Comparison of ENCODE assay signal across 1 cellular context in the genomic region with DNA sequence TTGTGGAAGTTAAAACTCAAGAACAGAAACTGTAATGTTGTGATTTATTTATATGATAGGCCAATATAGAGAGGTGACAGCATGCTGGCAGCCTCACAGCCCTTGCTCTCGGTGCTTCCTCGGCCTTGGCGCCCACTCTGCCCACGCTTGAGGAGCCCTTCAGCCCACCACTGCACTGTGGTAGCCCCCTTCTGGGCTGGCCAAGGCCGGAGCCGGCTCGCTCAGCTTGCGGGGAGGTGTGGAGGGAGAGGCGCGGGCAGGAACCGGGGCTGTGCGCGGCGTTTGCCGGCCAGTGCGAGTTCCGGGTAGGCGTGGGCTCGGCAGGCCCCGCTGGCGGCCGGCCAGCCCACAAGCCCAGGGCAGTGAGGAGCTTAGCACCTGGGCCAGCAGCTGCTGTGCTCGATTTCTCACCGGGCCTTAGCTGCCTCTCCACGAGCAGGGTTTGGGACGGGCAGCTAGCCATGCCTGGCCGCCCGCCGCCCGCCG.
TF ChIP-seq lines count a peak whose summit lies in the region.

No MANE protein-coding gene starts in this region.

TF ChIP-seq in H1, 55 proteins besides CTCF, POLR2A, EP300 and RAD21 (continued from another document):
- TF ChIP-seq CHD7 (IDR thresholded peaks at IDR 0.05; ENCODE audit: insufficient replicate concordance, low read length) (no peak), RFX5 (IDR thresholded peaks at IDR 0.05; ENCODE audit: borderline replicate concordance, low read depth, low read length) (no peak), TAF7 (optimal IDR thresholded peaks at IDR 0.05; ENCODE audit: borderline replicate concordance, low read depth, low read length) (no peak), CBX5 (IDR thresholded peaks at IDR 0.05; ENCODE audit: low read depth, low read length) (no peak), MAX (IDR thresholded peaks at IDR 0.05) (0 out of 2 replicates have a peak, but pooled peaks have one; percentile 7), SAP30 (IDR thresholded peaks at IDR 0.05; ENCODE audit: insufficient read depth, insufficient replicate concordance, low read length) (no peak), PHF8 (conservative IDR thresholded peaks at IDR 0.05; ENCODE audit: low read depth, low read length) (peak; percentile 47; the same call in 1 of the 2 replicates), BRCA1 (IDR thresholded peaks at IDR 0.05; ENCODE audit: low read depth, low read length) (no peak), RNF2 (IDR thresholded peaks at IDR 0.05; ENCODE audit: borderline replicate concordance, low read depth, low read length, missing control alignments, poor library complexity, severe bottlenecking) (no peak), KDM1A (IDR thresholded peaks at IDR 0.05; ENCODE audit: borderline replicate concordance, low read length) (no peak), ASH2L (IDR thresholded peaks at IDR 0.05; ENCODE audit: low read length) (no peak), SRF (IDR thresholded peaks at IDR 0.05; ENCODE audit: low read depth, low read length) (no peak), FOSL1 (IDR thresholded peaks at IDR 0.05; ENCODE audit: insufficient read depth, low read depth, low read length) (no peak), KDM4A (IDR thresholded peaks at IDR 0.05; ENCODE audit: low read depth, low read length, severe bottlenecking) (peak; percentile 9), SP1 (IDR thresholded peaks at IDR 0.05; ENCODE audit: low read depth, low read length) (no peak), JUND (IDR thresholded peaks at IDR 0.05; ENCODE audit: low read length) (no peak), SIN3A (conservative IDR thresholded peaks at IDR 0.05 in 1 of 2, IDR thresholded peaks at IDR 0.05 in 1 of 2; ENCODE audit: low read depth in 1 of 2, low read length in 2 of 2) (0 out of 4 replicates have a peak, but pooled peaks of 1 of the 2 experiments have one; percentile 31), SUZ12 (IDR thresholded peaks at IDR 0.05; ENCODE audit: low read length) (no peak), EGR1 (IDR thresholded peaks at IDR 0.05; ENCODE audit: borderline replicate concordance, low read depth, low read length) (no peak), CHD2 (IDR thresholded peaks at IDR 0.05; ENCODE audit: low read length) (no peak), NRF1 (IDR thresholded peaks at IDR 0.05; ENCODE audit: low read depth, low read length) (no peak), SIX5 (IDR thresholded peaks at IDR 0.05; ENCODE audit: low read depth, low read length) (no peak), SIRT6 (IDR thresholded peaks at IDR 0.05; ENCODE audit: low read length) (no peak), SP4 (IDR thresholded peaks at IDR 0.05; ENCODE audit: low read length) (no peak), CBX8 (IDR thresholded peaks at IDR 0.05; ENCODE audit: borderline replicate concordance, low read depth, low read length) (no peak), KDM5A (IDR thresholded peaks at IDR 0.05; ENCODE audit: low read length) (no peak), BACH1 (IDR thresholded peaks at IDR 0.05; ENCODE audit: low read length) (no peak)
- TF ChIP-seq, protein P1, sequence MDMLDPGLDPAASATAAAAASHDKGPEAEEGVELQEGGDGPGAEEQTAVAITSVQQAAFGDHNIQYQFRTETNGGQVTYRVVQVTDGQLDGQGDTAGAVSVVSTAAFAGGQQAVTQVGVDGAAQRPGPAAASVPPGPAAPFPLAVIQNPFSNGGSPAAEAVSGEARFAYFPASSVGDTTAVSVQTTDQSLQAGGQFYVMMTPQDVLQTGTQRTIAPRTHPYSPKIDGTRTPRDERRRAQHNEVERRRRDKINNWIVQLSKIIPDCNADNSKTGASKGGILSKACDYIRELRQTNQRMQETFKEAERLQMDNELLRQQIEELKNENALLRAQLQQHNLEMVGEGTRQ (IDR thresholded peaks at IDR 0.05; ENCODE audit: low read length): no peak
- TF ChIP-seq, protein P2, sequence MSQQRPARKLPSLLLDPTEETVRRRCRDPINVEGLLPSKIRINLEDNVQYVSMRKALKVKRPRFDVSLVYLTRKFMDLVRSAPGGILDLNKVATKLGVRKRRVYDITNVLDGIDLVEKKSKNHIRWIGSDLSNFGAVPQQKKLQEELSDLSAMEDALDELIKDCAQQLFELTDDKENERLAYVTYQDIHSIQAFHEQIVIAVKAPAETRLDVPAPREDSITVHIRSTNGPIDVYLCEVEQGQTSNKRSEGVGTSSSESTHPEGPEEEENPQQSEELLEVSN (IDR thresholded peaks at IDR 0.05): no peak
- TF ChIP-seq, protein P3, sequence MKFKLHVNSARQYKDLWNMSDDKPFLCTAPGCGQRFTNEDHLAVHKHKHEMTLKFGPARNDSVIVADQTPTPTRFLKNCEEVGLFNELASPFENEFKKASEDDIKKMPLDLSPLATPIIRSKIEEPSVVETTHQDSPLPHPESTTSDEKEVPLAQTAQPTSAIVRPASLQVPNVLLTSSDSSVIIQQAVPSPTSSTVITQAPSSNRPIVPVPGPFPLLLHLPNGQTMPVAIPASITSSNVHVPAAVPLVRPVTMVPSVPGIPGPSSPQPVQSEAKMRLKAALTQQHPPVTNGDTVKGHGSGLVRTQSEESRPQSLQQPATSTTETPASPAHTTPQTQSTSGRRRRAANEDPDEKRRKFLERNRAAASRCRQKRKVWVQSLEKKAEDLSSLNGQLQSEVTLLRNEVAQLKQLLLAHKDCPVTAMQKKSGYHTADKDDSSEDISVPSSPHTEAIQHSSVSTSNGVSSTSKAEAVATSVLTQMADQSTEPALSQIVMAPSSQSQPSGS (IDR thresholded peaks at IDR 0.05; ENCODE audit: low read length): no peak
